21 cellular contexts compared by ENCODE assay signal in the genomic region with DNA sequence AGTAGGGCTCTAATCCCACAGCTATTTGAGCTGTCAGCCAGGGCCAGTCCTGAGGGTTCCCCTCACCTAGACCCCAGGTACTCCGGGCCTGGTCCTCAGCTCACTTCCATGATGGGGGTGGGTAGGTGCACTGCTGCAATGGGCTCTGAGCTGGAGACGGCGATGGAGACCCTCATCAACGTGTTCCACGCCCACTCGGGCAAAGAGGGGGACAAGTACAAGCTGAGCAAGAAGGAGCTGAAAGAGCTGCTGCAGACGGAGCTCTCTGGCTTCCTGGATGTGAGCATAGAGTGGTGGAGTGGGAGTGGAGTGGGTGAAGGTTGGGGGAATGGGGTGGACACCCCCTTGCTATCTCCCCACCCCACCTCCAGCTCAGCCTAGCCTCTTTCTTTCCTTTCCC. TPM values are rescaled to one million over a fixed set of nuclear protein-coding genes. Genes with fewer than 3 reads are reported as not detected.
DNase-seq lines count a peak whose midpoint lies in the region; ATAC-seq, FAIRE-seq and TF ChIP-seq lines count a peak whose summit lies in the region.
"Had no signal": no experiment of that assay in that cellular context is flagged by ENCODE, and none has a peak within 500 bp of the region (broad histone marks: within the 10 kb centered on the region; RNA-seq: fewer than 3 reads in every experiment).

No MANE protein-coding gene starts in this region.

- TF ChIP-seq RAD21 in HepG2 (CRISPR knock-in tag; IDR thresholded peaks at IDR 0.05), result no peak

- no peak for TF ChIP-seq POLR2A in HepG2 (IDR thresholded peaks at IDR 0.05; ENCODE audit: insufficient read depth in 1 of 2, low read depth in 2 of 2, low read length in 2 of 2)

- TF ChIP-seq EP300 in HepG2 (IDR thresholded peaks at IDR 0.05; ENCODE audit: low read depth in 2 of 2, low read length in 2 of 2) (no peak), HepG2 (CRISPR knock-in tag; IDR thresholded peaks at IDR 0.05; ENCODE audit: borderline replicate concordance) (no peak)

- H3K9me3 ChIP-seq in HEK293 (ENCODE audit: control insufficient read depth, insufficient read depth, low read depth, low read length) (no peaks in the 10 kb centered on the region), HepG2 (ENCODE audit: low read length) (no peaks in the 10 kb centered on the region), skeletal muscle tissue (ENCODE audit: control insufficient read depth in 3 of 3, low read length in 3 of 3) (no peaks in the 10 kb centered on the region)
- H3K9me3 ChIP-seq: HAP-1 had no signal

- 40% methylated on average over 6 of the region's 7 CpGs for WGBS in HepG2 (ENCODE audit: low lambda C conversion rate)

- H3K4me3 ChIP-seq in HEK293 (ENCODE audit: low read depth, low read length) (no peak overlapping the region), HepG2 (replicated peaks in 1 of 3; ENCODE audit: insufficient read depth in 1 of 3, low read depth in 2 of 3, low read length in 3 of 3) (peak overlapping the region; percentile 55 to 84 (median 72); a peak in 5 of 6 replicates), skeletal muscle tissue (ENCODE audit: low read length in 3 of 3) (peak overlapping the region; percentile 75 to 84 (median 75))
- H3K4me3 ChIP-seq: HAP-1 had no signal

- H3K27ac ChIP-seq in HEK293 (ENCODE audit: extremely low read depth, low read depth, low read length) (no peak overlapping the region), caudate nucleus (ENCODE audit: low read depth, low read length) (peak overlapping the region; percentile 97), HepG2 (ENCODE audit: extremely low read length, insufficient read depth, low read length) (peak overlapping the region; percentile 87), skeletal muscle tissue (ENCODE audit: low read depth, low read length) (peak overlapping the region; percentile 91)

- POLR2A ChIA-PET in HEK293 (lab: Yijun Ruan, JAX), result interaction anchor here (0.9 to 1.5 kb wide), 3 partner anchors 16 to 64 kb away, joined by 3 to 6 read pairs (median 3); no protein-coding TSS in a partner anchor
- POLR2A ChIA-PET in HepG2 (lab: Yijun Ruan, JAX), result interaction anchor here (0.9 to 15.2 kb wide), 6 partner anchors 12 to 360 kb away, joined by 3 to 390 read pairs (median 3); partner anchors contain the start of genes RPS27, S100A14 and S100A16

- H3K36me3 ChIP-seq in HEK293 (ENCODE audit: control insufficient read depth in 2 of 2, insufficient read depth in 1 of 2, low read length in 2 of 2) (peaks cover 0 to 7% of the 10 kb centered on the region in 2 experiments; a peak in 2 of 3 replicates), HepG2 (replicated peaks in 1 of 2; ENCODE audit: control insufficient read depth in 1 of 2, insufficient read depth in 2 of 2, low read length in 2 of 2) (no peaks in the 10 kb centered on the region; a peak in 1 of 5 replicates), skeletal muscle tissue (ENCODE audit: control insufficient read depth in 3 of 3, insufficient read depth in 3 of 3, low read length in 3 of 3) (peaks cover 2 to 12% (median 6%) of the 10 kb centered on the region in 3 donors)

- H2AFZ ChIP-seq in HepG2 (ENCODE audit: low read length), result no peak overlapping the region

- H3K4me2 ChIP-seq in HepG2 (ENCODE audit: low read depth, low read length), result peak overlapping the region; percentile 91

- H3K9ac ChIP-seq in HepG2 (ENCODE audit: insufficient read depth, low read depth, low read length), result peak overlapping the region; percentile 78
- peak overlapping the region; percentile 63 to 96 (median 85) for H3K9ac ChIP-seq in skeletal muscle tissue (ENCODE audit: low read depth in 1 of 3, low read length in 3 of 3)

- H4K20me1 ChIP-seq in HepG2 (ENCODE audit: insufficient read depth, low read length), result peaks cover 6% of the 10 kb centered on the region

- CTCF ChIA-PET in HEK293 (lab: Yijun Ruan, JAX), result interaction anchor here (1.3 to 7.4 kb wide), 2 partner anchors 58 to 120 kb away, joined by 4 to 54 read pairs; no protein-coding TSS in a partner anchor
- CTCF ChIA-PET in HepG2 (lab: Yijun Ruan, JAX; ENCODE audit: low intra/inter-chr PET ratio, low total read pairs), result no interaction called here

- TF ChIP-seq CTCF in HEK293 (tag by site-specific recombination; IDR thresholded peaks at IDR 0.05), result no peak
- TF ChIP-seq CTCF in HepG2 (CRISPR knock-in tag; IDR thresholded peaks at IDR 0.05), result no peak

- FAIRE-seq in HepG2 (lab: Jason Lieb, UNC), result no peak
- FAIRE-seq: endometrium, GM18507 had no signal

- H3K4me1 ChIP-seq in HEK293 (ENCODE audit: control insufficient read depth, insufficient read depth, low read length) (0 out of 2 replicates have a peak, but pooled peaks cover 3% of the 10 kb centered on the region), HepG2 (ENCODE audit: insufficient read depth, low read length) (peaks cover 72% of the 10 kb centered on the region), skeletal muscle tissue (ENCODE audit: control insufficient read depth in 3 of 3, insufficient read depth in 3 of 3, low read length in 3 of 3) (peaks cover 57 to 73% (median 60%) of the 10 kb centered on the region in 3 donors)

- H3K27me3 ChIP-seq in HepG2 (ENCODE audit: control insufficient read depth in 1 of 2, insufficient read depth in 2 of 2, low read length in 2 of 2) (no peaks in the 10 kb centered on the region), skeletal muscle tissue (ENCODE audit: control insufficient read depth in 3 of 3, insufficient read depth in 3 of 3, low read length in 3 of 3) (no peaks in the 10 kb centered on the region)

- in situ Hi-C loops in HepG2 (cut with HindIII; ENCODE audit: extremely low pct_ligation_motif_present, low pct_unique_long_range_greater_than_20kb), result no loop called here
- in situ Hi-C loops in KBM-7 (cut with MboI; ENCODE audit: low pct_unique_long_range_greater_than_20kb, low sequenced_read_pairs), result no loop called here

- ATAC-seq in HepG2, result no peak
- ATAC-seq: left colon, T-cell had no signal

- intact Hi-C loops in HepG2 (cut with micrococcal nuclease; ENCODE audit: unreplicated experiment), result loop anchor here (5.0 kb wide), 1 partner anchor 42 kb away; the partner anchor contains the start of gene ILF2

- DNase-seq in caudate nucleus (lab: John Stamatoyannopoulos, UW) (no peak), HepG2 (ENCODE audit: low spot score) (no peak), KBM-7 (no peak), nucleus accumbens (lab: John Stamatoyannopoulos, UW) (no peak), NCI-H1048 (lab: John Stamatoyannopoulos, UW) (no peak)
- DNase-seq in central memory CD4-positive, alpha-beta T cell, result no peak
- DNase-seq: activated CD4-positive, alpha-beta memory T cell treated with anti-CD3 and anti-CD28 coated beads for 36 hours; activated naive CD8-positive, alpha-beta T cell treated with anti-CD3 and anti-CD28 coated beads, Interleukin-2, amount 10 ng/mL, durations not matched to agents 7 days and 5 days; activated T-cell treated with anti-CD3 and anti-CD28 coated beads, Interleukin-2, amount 50 U/mL, for 48 hours; CD4-positive, alpha-beta T cell; left colon; NCI-H187 treated with DMSO at 0.1 percent for 48 hours; NCI-H510A; T-cell had no signal

- BruUV-seq in HepG2 (replicated peaks; lab: Mats Ljungman, UMichigan), result no TSS peak

- peaks cover 47% of the 10 kb centered on the region for H3K79me2 ChIP-seq in HepG2 (ENCODE audit: insufficient read depth, low read length)

RNA-seq across cellular contexts. Expression of gene S100A1, which starts 2.1 kb away (rescaled TPM):
- total RNA-seq in HepG2 (2016; rRNA removed; fragmentation: Illumina TruSeq; extraction: Trizol), result 120 and 151 TPM in 2 replicates
- 28.0 and 35.5 TPM in 2 replicates for total RNA-seq in HepG2 (2016; cell fraction: cytosol; rRNA removed; fragmentation: Illumina TruSeq; extraction: Trizol; ENCODE audit: low read depth)
- total RNA-seq in HepG2 (2016; cell fraction: insoluble cytoplasmic fraction; rRNA removed; fragmentation: Illumina TruSeq; extraction: Trizol), result 119 and 133 TPM in 2 replicates
- 48.1 and 56.1 TPM in 2 replicates for total RNA-seq in HepG2 (2016; cell fraction: membrane; rRNA removed; fragmentation: Illumina TruSeq; extraction: Trizol)
- 54.6 and 59.6 TPM in 2 replicates for total RNA-seq in HepG2 (2016; cell fraction: nucleus; rRNA removed; fragmentation: Illumina TruSeq; extraction: Trizol)
- 238 and 251 TPM in 2 replicates for polyA plus RNA-seq in HepG2 (2011; rRNA removed)
- 339 and 395 TPM in 2 replicates for polyA plus RNA-seq in HepG2 (2011; cell fraction: cytosol; rRNA removed)
- polyA plus RNA-seq in HepG2 (2011; cell fraction: nucleus; rRNA removed), result 68.2 and 87.5 TPM in 2 replicates
- polyA plus RNA-seq in HepG2 (2012), result 109 and 178 TPM in 2 replicates
- polyA plus RNA-seq in HepG2 (2016; cell fraction: cytosol; fragmentation: Illumina TruSeq; extraction: Trizol; ENCODE audit: low read depth), result 100 and 132 TPM in 2 replicates
- 381 and 401 TPM in 2 replicates for polyA plus RNA-seq in HepG2 (2016; cell fraction: insoluble cytoplasmic fraction; fragmentation: Illumina TruSeq; extraction: Trizol; ENCODE audit: low read depth)
- 143 and 156 TPM in 2 replicates for polyA plus RNA-seq in HepG2 (2016; cell fraction: membrane; fragmentation: Illumina TruSeq; extraction: Trizol; ENCODE audit: low read depth)
- 222 and 236 TPM in 2 replicates for polyA plus RNA-seq in HepG2 (2016; cell fraction: nucleus; fragmentation: Illumina TruSeq; extraction: Trizol; ENCODE audit: insufficient read depth, low read depth)
- polyA minus RNA-seq in HepG2 (2011; rRNA and poly(A)+ RNA removed; ENCODE audit: low replicate concordance), result 3.5 and 272 TPM in 2 replicates
- 102 and 128 TPM in 2 replicates for polyA minus RNA-seq in HepG2 (2011; cell fraction: cytosol; rRNA and poly(A)+ RNA removed)
- 35.0 and 41.2 TPM in 2 replicates for polyA minus RNA-seq in HepG2 (2011; cell fraction: nucleus; rRNA and poly(A)+ RNA removed)
- 0.52 TPM for total RNA-seq in skeletal muscle tissue
- total RNA-seq: activated CD4-positive, alpha-beta memory T cell treated with anti-CD3 and anti-CD28 coated beads for 36 hours; activated naive CD8-positive, alpha-beta T cell treated with anti-CD3 and anti-CD28 coated beads, Interleukin-2, amount 10 ng/mL, durations not matched to agents 7 days and 5 days; CD4-positive, alpha-beta T cell; HT1080; M059J; T-cell had no signal

RNA-seq across cellular contexts. Expression of gene S100A13, which starts 3.1 kb away (rescaled TPM):
- 89.5 and 115 TPM in 2 replicates for total RNA-seq in HepG2 (2016; rRNA removed; fragmentation: Illumina TruSeq; extraction: Trizol)
- 78.4 and 101 TPM in 2 replicates for total RNA-seq in HepG2 (2016; cell fraction: cytosol; rRNA removed; fragmentation: Illumina TruSeq; extraction: Trizol; ENCODE audit: low read depth)
- total RNA-seq in HepG2 (2016; cell fraction: insoluble cytoplasmic fraction; rRNA removed; fragmentation: Illumina TruSeq; extraction: Trizol), result 101 and 125 TPM in 2 replicates
- total RNA-seq in HepG2 (2016; cell fraction: membrane; rRNA removed; fragmentation: Illumina TruSeq; extraction: Trizol), result 88.5 and 93.4 TPM in 2 replicates
- 30.0 and 35.1 TPM in 2 replicates for total RNA-seq in HepG2 (2016; cell fraction: nucleus; rRNA removed; fragmentation: Illumina TruSeq; extraction: Trizol)
- 172 TPM in 2 replicates for polyA plus RNA-seq in HepG2 (2011; rRNA removed)
- polyA plus RNA-seq in HepG2 (2011; cell fraction: cytosol; rRNA removed), result 139 and 163 TPM in 2 replicates
- 32.1 and 42.4 TPM in 2 replicates for polyA plus RNA-seq in HepG2 (2011; cell fraction: nucleus; rRNA removed)
- polyA plus RNA-seq in HepG2 (2012), result 56.6 and 75.4 TPM in 2 replicates
- polyA plus RNA-seq in HepG2 (2016; cell fraction: cytosol; fragmentation: Illumina TruSeq; extraction: Trizol; ENCODE audit: low read depth), result 82.7 and 114 TPM in 2 replicates
- 106 and 116 TPM in 2 replicates for polyA plus RNA-seq in HepG2 (2016; cell fraction: insoluble cytoplasmic fraction; fragmentation: Illumina TruSeq; extraction: Trizol; ENCODE audit: low read depth)
- polyA plus RNA-seq in HepG2 (2016; cell fraction: membrane; fragmentation: Illumina TruSeq; extraction: Trizol; ENCODE audit: low read depth), result 65.7 and 84.0 TPM in 2 replicates
- polyA plus RNA-seq in HepG2 (2016; cell fraction: nucleus; fragmentation: Illumina TruSeq; extraction: Trizol; ENCODE audit: insufficient read depth, low read depth), result 50.7 and 51.1 TPM in 2 replicates
- polyA minus RNA-seq in HepG2 (2011; rRNA and poly(A)+ RNA removed; ENCODE audit: low replicate concordance), result 42.6 and 182 TPM in 2 replicates
- polyA minus RNA-seq in HepG2 (2011; cell fraction: cytosol; rRNA and poly(A)+ RNA removed), result 11.7 and 13.7 TPM in 2 replicates
- 6.7 and 6.8 TPM in 2 replicates for polyA minus RNA-seq in HepG2 (2011; cell fraction: nucleus; rRNA and poly(A)+ RNA removed)
- 55.3 TPM for total RNA-seq in skeletal muscle tissue

RNA-seq across cellular contexts. Expression of gene CHTOP, which starts 3.5 kb away (rescaled TPM):
- total RNA-seq in HepG2 (2016; rRNA removed; fragmentation: Illumina TruSeq; extraction: Trizol) (35.4 and 38.0 TPM in 2 replicates), skeletal muscle tissue (46.4 TPM)
- total RNA-seq in HepG2 (2016; cell fraction: cytosol; rRNA removed; fragmentation: Illumina TruSeq; extraction: Trizol; ENCODE audit: low read depth), result 14.3 and 17.0 TPM in 2 replicates
- total RNA-seq in HepG2 (2016; cell fraction: insoluble cytoplasmic fraction; rRNA removed; fragmentation: Illumina TruSeq; extraction: Trizol), result 34.0 and 41.6 TPM in 2 replicates
- 24.6 and 26.6 TPM in 2 replicates for total RNA-seq in HepG2 (2016; cell fraction: membrane; rRNA removed; fragmentation: Illumina TruSeq; extraction: Trizol)
- total RNA-seq in HepG2 (2016; cell fraction: nucleus; rRNA removed; fragmentation: Illumina TruSeq; extraction: Trizol), result 60.5 and 67.4 TPM in 2 replicates
- 47.1 and 51.9 TPM in 2 replicates for polyA plus RNA-seq in HepG2 (2011; rRNA removed)
- 33.6 and 37.2 TPM in 2 replicates for polyA plus RNA-seq in HepG2 (2011; cell fraction: cytosol; rRNA removed)
- 57.8 and 64.5 TPM in 2 replicates for polyA plus RNA-seq in HepG2 (2011; cell fraction: nucleus; rRNA removed)
- 40.9 and 49.6 TPM in 2 replicates for polyA plus RNA-seq in HepG2 (2012)
- polyA plus RNA-seq in HepG2 (2016; cell fraction: cytosol; fragmentation: Illumina TruSeq; extraction: Trizol; ENCODE audit: low read depth), result 11.0 and 11.5 TPM in 2 replicates
- polyA plus RNA-seq in HepG2 (2016; cell fraction: insoluble cytoplasmic fraction; fragmentation: Illumina TruSeq; extraction: Trizol; ENCODE audit: low read depth), result 59.9 and 65.3 TPM in 2 replicates
- 17.8 and 18.3 TPM in 2 replicates for polyA plus RNA-seq in HepG2 (2016; cell fraction: membrane; fragmentation: Illumina TruSeq; extraction: Trizol; ENCODE audit: low read depth)
- polyA plus RNA-seq in HepG2 (2016; cell fraction: nucleus; fragmentation: Illumina TruSeq; extraction: Trizol; ENCODE audit: insufficient read depth, low read depth), result 108 TPM in 2 replicates
- 34.2 and 56.3 TPM in 2 replicates for polyA minus RNA-seq in HepG2 (2011; rRNA and poly(A)+ RNA removed; ENCODE audit: low replicate concordance)
- 16.0 and 16.8 TPM in 2 replicates for polyA minus RNA-seq in HepG2 (2011; cell fraction: cytosol; rRNA and poly(A)+ RNA removed)
- 134 and 152 TPM in 2 replicates for polyA minus RNA-seq in HepG2 (2011; cell fraction: nucleus; rRNA and poly(A)+ RNA removed)

RNA-seq across cellular contexts. Expression of gene S100A14, which starts 14.3 kb away (rescaled TPM):
- total RNA-seq in HepG2 (2016; rRNA removed; fragmentation: Illumina TruSeq; extraction: Trizol) (1.4 and 2.0 TPM in 2 replicates), skeletal muscle tissue (not detected)
- total RNA-seq in HepG2 (2016; cell fraction: cytosol; rRNA removed; fragmentation: Illumina TruSeq; extraction: Trizol; ENCODE audit: low read depth), result 1.2 and 1.6 TPM in 2 replicates
- total RNA-seq in HepG2 (2016; cell fraction: insoluble cytoplasmic fraction; rRNA removed; fragmentation: Illumina TruSeq; extraction: Trizol), result 1.8 and 2.4 TPM in 2 replicates
- total RNA-seq in HepG2 (2016; cell fraction: membrane; rRNA removed; fragmentation: Illumina TruSeq; extraction: Trizol), result 2.2 and 2.4 TPM in 2 replicates
- total RNA-seq in HepG2 (2016; cell fraction: nucleus; rRNA removed; fragmentation: Illumina TruSeq; extraction: Trizol), result 0.75 and 1.1 TPM in 2 replicates
- 7.7 and 10.8 TPM in 2 replicates for polyA plus RNA-seq in HepG2 (2011; rRNA removed)
- 11.2 and 16.8 TPM in 2 replicates for polyA plus RNA-seq in HepG2 (2011; cell fraction: cytosol; rRNA removed)
- polyA plus RNA-seq in HepG2 (2011; cell fraction: nucleus; rRNA removed), result 1.5 and 3.7 TPM in 2 replicates
- 4.8 and 6.4 TPM in 2 replicates for polyA plus RNA-seq in HepG2 (2012)
- 1.8 and 2.7 TPM in 2 replicates for polyA plus RNA-seq in HepG2 (2016; cell fraction: cytosol; fragmentation: Illumina TruSeq; extraction: Trizol; ENCODE audit: low read depth)
- 2.4 and 2.9 TPM in 2 replicates for polyA plus RNA-seq in HepG2 (2016; cell fraction: insoluble cytoplasmic fraction; fragmentation: Illumina TruSeq; extraction: Trizol; ENCODE audit: low read depth)
- 3.3 TPM in 2 replicates for polyA plus RNA-seq in HepG2 (2016; cell fraction: membrane; fragmentation: Illumina TruSeq; extraction: Trizol; ENCODE audit: low read depth)
- 1.6 and 2.4 TPM in 2 replicates for polyA plus RNA-seq in HepG2 (2016; cell fraction: nucleus; fragmentation: Illumina TruSeq; extraction: Trizol; ENCODE audit: insufficient read depth, low read depth)
- polyA minus RNA-seq in HepG2 (2011; rRNA and poly(A)+ RNA removed; ENCODE audit: low replicate concordance), result 2.0 and 23.9 TPM in 2 replicates
- 1.5 and 2.7 TPM in 2 replicates for polyA minus RNA-seq in HepG2 (2011; cell fraction: cytosol; rRNA and poly(A)+ RNA removed)
- not detected in 2 replicates for polyA minus RNA-seq in HepG2 (2011; cell fraction: nucleus; rRNA and poly(A)+ RNA removed)
- total RNA-seq: activated naive CD8-positive, alpha-beta T cell treated with anti-CD3 and anti-CD28 coated beads, Interleukin-2, amount 10 ng/mL, durations not matched to agents 7 days and 5 days; CD4-positive, alpha-beta T cell; M059J had no signal

RNA-seq across cellular contexts. Expression of gene S100A16, which starts 17.4 kb away (rescaled TPM):
- 46.0 and 51.2 TPM in 2 replicates for total RNA-seq in HepG2 (2016; rRNA removed; fragmentation: Illumina TruSeq; extraction: Trizol)
- 35.2 and 50.8 TPM in 2 replicates for total RNA-seq in HepG2 (2016; cell fraction: cytosol; rRNA removed; fragmentation: Illumina TruSeq; extraction: Trizol; ENCODE audit: low read depth)
- total RNA-seq in HepG2 (2016; cell fraction: insoluble cytoplasmic fraction; rRNA removed; fragmentation: Illumina TruSeq; extraction: Trizol), result 46.0 and 49.1 TPM in 2 replicates
- total RNA-seq in HepG2 (2016; cell fraction: membrane; rRNA removed; fragmentation: Illumina TruSeq; extraction: Trizol), result 64.5 and 88.0 TPM in 2 replicates
- total RNA-seq in HepG2 (2016; cell fraction: nucleus; rRNA removed; fragmentation: Illumina TruSeq; extraction: Trizol), result 17.2 and 18.5 TPM in 2 replicates
- polyA plus RNA-seq in HepG2 (2011; rRNA removed), result 195 and 203 TPM in 2 replicates
- polyA plus RNA-seq in HepG2 (2011; cell fraction: cytosol; rRNA removed), result 207 and 257 TPM in 2 replicates
- 63.0 and 64.5 TPM in 2 replicates for polyA plus RNA-seq in HepG2 (2011; cell fraction: nucleus; rRNA removed)
- polyA plus RNA-seq in HepG2 (2012), result 50.0 and 61.9 TPM in 2 replicates
- 56.0 and 73.0 TPM in 2 replicates for polyA plus RNA-seq in HepG2 (2016; cell fraction: cytosol; fragmentation: Illumina TruSeq; extraction: Trizol; ENCODE audit: low read depth)
- polyA plus RNA-seq in HepG2 (2016; cell fraction: insoluble cytoplasmic fraction; fragmentation: Illumina TruSeq; extraction: Trizol; ENCODE audit: low read depth), result 58.3 and 61.2 TPM in 2 replicates
- 82.4 and 91.4 TPM in 2 replicates for polyA plus RNA-seq in HepG2 (2016; cell fraction: membrane; fragmentation: Illumina TruSeq; extraction: Trizol; ENCODE audit: low read depth)
- 34.9 and 35.7 TPM in 2 replicates for polyA plus RNA-seq in HepG2 (2016; cell fraction: nucleus; fragmentation: Illumina TruSeq; extraction: Trizol; ENCODE audit: insufficient read depth, low read depth)
- 116 and 347 TPM in 2 replicates for polyA minus RNA-seq in HepG2 (2011; rRNA and poly(A)+ RNA removed; ENCODE audit: low replicate concordance)
- polyA minus RNA-seq in HepG2 (2011; cell fraction: cytosol; rRNA and poly(A)+ RNA removed), result 41.2 and 43.1 TPM in 2 replicates
- polyA minus RNA-seq in HepG2 (2011; cell fraction: nucleus; rRNA and poly(A)+ RNA removed), result 31.9 and 35.2 TPM in 2 replicates
- 36.0 TPM for total RNA-seq in skeletal muscle tissue
- total RNA-seq: activated CD4-positive, alpha-beta memory T cell treated with anti-CD3 and anti-CD28 coated beads for 36 hours; activated naive CD8-positive, alpha-beta T cell treated with anti-CD3 and anti-CD28 coated beads, Interleukin-2, amount 10 ng/mL, durations not matched to agents 7 days and 5 days; CD4-positive, alpha-beta T cell had no signal

Comparison
In these comparisons a context has a peak if more than half of its experiments do, and no peak if none do; other contexts are left out.
1. RNA of gene S100A1, which starts 2.1 kb away (total RNA-seq): 28.0 to 151 TPM in HepG2; 0.52 TPM in skeletal muscle tissue (single experiment); every median in the first group is over 10 times any median in the second.
2. Of the 63 proteins assayed by ChIP-seq in both HepG2 and HEK293: peak only in HepG2: ZBTB26; only in HEK293: none; in both: none; in neither: 62.